1 cellular context compared by ENCODE assay signal in genomic region chr20:31484001-31484400, GRCh38.
TF ChIP-seq lines count a peak whose summit lies in the region.

No MANE protein-coding gene starts in this region.

TF ChIP-seq in K562, 482 proteins besides CTCF, POLR2A, EP300 and RAD21 (continues in another document):
- TF ChIP-seq NRF1 (conservative IDR thresholded peaks at IDR 0.05 in 1 of 2, IDR thresholded peaks at IDR 0.05 in 1 of 2) (peak; percentile 91 to 92), TEAD4 (IDR thresholded peaks at IDR 0.05; ENCODE audit: low read length) (no peak; the same call in 1 of the 2 replicates), TEAD4 (CRISPR knock-in tag; IDR thresholded peaks at IDR 0.05; ENCODE audit: borderline replicate concordance) (no peak), L3MBTL2 (IDR thresholded peaks at IDR 0.05) (peak; percentile 96), HMGN3 (IDR thresholded peaks at IDR 0.05; ENCODE audit: borderline replicate concordance, extremely low read depth, insufficient read length, low read depth, low read length) (no peak), ELF1 (tag; IDR thresholded peaks at IDR 0.05) (no peak), ZNF76 (CRISPR knock-in tag; IDR thresholded peaks at IDR 0.05; ENCODE audit: borderline replicate concordance) (no peak), RNF2 (IDR thresholded peaks at IDR 0.05) (no peak), ZNF280B (CRISPR knock-in tag; IDR thresholded peaks at IDR 0.05) (no peak), GATA2 (CRISPR knock-in tag; IDR thresholded peaks at IDR 0.05) (no peak), ZC3H8 (IDR thresholded peaks at IDR 0.05) (no peak), RBM39 (optimal IDR thresholded peaks at IDR 0.05; ENCODE audit: low read depth, low read length) (no peak), ZNF518B (CRISPR knock-in tag; IDR thresholded peaks at IDR 0.05) (no peak), PPARD (CRISPR knock-in tag; IDR thresholded peaks at IDR 0.05) (no peak), TFAM (CRISPR knock-in tag; conservative IDR thresholded peaks at IDR 0.05) (no peak), TAL1 (IDR thresholded peaks at IDR 0.05) (peak; percentile 29; the same call in 1 of the 2 replicates), CBFA2T3 (IDR thresholded peaks at IDR 0.05) (peak; percentile 46; the same call in 1 of the 2 replicates), PHB2 (IDR thresholded peaks at IDR 0.05; ENCODE audit: low read depth) (no peak), ZNF717 (CRISPR knock-in tag; IDR thresholded peaks at IDR 0.05) (no peak), HNRNPK (IDR thresholded peaks at IDR 0.05; ENCODE audit: low read depth, low read length, poor library complexity, severe bottlenecking) (no peak), UBTF (IDR thresholded peaks at IDR 0.05; ENCODE audit: borderline replicate concordance in 1 of 2, low read depth in 2 of 2, low read length in 2 of 2) (no peak), ZNF668 (CRISPR knock-in tag; IDR thresholded peaks at IDR 0.05) (no peak), STAG1 (CRISPR knock-in tag; IDR thresholded peaks at IDR 0.05; ENCODE audit: borderline replicate concordance) (no peak), MEIS2 (IDR thresholded peaks at IDR 0.05; ENCODE audit: partially characterized antibody) (peak; percentile 55), THRAP3 (IDR thresholded peaks at IDR 0.05; ENCODE audit: borderline replicate concordance) (no peak), NFE2L1 (tag; IDR thresholded peaks at IDR 0.05; ENCODE audit: borderline replicate concordance, low read depth) (no peak), ZNF785 (CRISPR knock-in tag; IDR thresholded peaks at IDR 0.05) (no peak), RBM14 (IDR thresholded peaks at IDR 0.05; ENCODE audit: borderline replicate concordance, insufficient read depth, low read depth, low read length) (no peak)
- TF ChIP-seq, protein P1, sequence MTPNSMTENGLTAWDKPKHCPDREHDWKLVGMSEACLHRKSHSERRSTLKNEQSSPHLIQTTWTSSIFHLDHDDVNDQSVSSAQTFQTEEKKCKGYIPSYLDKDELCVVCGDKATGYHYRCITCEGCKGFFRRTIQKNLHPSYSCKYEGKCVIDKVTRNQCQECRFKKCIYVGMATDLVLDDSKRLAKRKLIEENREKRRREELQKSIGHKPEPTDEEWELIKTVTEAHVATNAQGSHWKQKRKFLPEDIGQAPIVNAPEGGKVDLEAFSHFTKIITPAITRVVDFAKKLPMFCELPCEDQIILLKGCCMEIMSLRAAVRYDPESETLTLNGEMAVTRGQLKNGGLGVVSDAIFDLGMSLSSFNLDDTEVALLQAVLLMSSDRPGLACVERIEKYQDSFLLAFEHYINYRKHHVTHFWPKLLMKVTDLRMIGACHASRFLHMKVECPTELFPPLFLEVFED (CRISPR knock-in tag; conservative IDR thresholded peaks at IDR 0.05), result no peak
- TF ChIP-seq, protein P2, sequence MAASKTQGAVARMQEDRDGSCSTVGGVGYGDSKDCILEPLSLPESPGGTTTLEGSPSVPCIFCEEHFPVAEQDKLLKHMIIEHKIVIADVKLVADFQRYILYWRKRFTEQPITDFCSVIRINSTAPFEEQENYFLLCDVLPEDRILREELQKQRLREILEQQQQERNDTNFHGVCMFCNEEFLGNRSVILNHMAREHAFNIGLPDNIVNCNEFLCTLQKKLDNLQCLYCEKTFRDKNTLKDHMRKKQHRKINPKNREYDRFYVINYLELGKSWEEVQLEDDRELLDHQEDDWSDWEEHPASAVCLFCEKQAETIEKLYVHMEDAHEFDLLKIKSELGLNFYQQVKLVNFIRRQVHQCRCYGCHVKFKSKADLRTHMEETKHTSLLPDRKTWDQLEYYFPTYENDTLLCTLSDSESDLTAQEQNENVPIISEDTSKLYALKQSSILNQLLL (CRISPR knock-in tag; IDR thresholded peaks at IDR 0.05; ENCODE audit: borderline replicate concordance), result no peak
- TF ChIP-seq, protein P3, sequence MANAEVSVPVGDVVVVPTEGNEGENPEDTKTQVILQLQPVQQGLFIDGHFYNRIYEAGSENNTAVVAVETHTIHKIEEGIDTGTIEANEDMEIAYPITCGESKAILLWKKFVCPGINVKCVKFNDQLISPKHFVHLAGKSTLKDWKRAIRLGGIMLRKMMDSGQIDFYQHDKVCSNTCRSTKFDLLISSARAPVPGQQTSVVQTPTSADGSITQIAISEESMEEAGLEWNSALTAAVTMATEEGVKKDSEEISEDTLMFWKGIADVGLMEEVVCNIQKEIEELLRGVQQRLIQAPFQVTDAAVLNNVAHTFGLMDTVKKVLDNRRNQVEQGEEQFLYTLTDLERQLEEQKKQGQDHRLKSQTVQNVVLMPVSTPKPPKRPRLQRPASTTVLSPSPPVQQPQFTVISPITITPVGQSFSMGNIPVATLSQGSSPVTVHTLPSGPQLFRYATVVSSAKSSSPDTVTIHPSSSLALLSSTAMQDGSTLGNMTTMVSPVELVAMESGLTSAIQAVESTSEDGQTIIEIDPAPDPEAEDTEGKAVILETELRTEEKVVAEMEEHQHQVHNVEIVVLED (CRISPR knock-in tag; IDR thresholded peaks at IDR 0.05), result no peak
- TF ChIP-seq, protein P4, sequence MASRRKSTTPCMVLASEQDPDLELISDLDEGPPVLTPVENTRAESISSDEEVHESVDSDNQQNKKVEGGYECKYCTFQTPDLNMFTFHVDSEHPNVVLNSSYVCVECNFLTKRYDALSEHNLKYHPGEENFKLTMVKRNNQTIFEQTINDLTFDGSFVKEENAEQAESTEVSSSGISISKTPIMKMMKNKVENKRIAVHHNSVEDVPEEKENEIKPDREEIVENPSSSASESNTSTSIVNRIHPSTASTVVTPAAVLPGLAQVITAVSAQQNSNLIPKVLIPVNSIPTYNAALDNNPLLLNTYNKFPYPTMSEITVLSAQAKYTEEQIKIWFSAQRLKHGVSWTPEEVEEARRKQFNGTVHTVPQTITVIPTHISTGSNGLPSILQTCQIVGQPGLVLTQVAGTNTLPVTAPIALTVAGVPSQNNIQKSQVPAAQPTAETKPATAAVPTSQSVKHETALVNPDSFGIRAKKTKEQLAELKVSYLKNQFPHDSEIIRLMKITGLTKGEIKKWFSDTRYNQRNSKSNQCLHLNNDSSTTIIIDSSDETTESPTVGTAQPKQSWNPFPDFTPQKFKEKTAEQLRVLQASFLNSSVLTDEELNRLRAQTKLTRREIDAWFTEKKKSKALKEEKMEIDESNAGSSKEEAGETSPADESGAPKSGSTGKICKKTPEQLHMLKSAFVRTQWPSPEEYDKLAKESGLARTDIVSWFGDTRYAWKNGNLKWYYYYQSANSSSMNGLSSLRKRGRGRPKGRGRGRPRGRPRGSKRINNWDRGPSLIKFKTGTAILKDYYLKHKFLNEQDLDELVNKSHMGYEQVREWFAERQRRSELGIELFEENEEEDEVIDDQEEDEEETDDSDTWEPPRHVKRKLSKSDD (conservative IDR thresholded peaks at IDR 0.05; ENCODE audit: low read length), result no peak
- TF ChIP-seq, protein P5, sequence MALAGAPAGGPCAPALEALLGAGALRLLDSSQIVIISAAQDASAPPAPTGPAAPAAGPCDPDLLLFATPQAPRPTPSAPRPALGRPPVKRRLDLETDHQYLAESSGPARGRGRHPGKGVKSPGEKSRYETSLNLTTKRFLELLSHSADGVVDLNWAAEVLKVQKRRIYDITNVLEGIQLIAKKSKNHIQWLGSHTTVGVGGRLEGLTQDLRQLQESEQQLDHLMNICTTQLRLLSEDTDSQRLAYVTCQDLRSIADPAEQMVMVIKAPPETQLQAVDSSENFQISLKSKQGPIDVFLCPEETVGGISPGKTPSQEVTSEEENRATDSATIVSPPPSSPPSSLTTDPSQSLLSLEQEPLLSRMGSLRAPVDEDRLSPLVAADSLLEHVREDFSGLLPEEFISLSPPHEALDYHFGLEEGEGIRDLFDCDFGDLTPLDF (CRISPR knock-in tag; IDR thresholded peaks at IDR 0.05), result no peak
- TF ChIP-seq, protein P6, sequence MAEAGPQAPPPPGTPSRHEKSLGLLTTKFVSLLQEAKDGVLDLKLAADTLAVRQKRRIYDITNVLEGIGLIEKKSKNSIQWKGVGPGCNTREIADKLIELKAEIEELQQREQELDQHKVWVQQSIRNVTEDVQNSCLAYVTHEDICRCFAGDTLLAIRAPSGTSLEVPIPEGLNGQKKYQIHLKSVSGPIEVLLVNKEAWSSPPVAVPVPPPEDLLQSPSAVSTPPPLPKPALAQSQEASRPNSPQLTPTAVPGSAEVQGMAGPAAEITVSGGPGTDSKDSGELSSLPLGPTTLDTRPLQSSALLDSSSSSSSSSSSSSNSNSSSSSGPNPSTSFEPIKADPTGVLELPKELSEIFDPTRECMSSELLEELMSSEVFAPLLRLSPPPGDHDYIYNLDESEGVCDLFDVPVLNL (CRISPR knock-in tag; IDR thresholded peaks at IDR 0.05; ENCODE audit: low read depth), result no peak
- TF ChIP-seq, protein P7, sequence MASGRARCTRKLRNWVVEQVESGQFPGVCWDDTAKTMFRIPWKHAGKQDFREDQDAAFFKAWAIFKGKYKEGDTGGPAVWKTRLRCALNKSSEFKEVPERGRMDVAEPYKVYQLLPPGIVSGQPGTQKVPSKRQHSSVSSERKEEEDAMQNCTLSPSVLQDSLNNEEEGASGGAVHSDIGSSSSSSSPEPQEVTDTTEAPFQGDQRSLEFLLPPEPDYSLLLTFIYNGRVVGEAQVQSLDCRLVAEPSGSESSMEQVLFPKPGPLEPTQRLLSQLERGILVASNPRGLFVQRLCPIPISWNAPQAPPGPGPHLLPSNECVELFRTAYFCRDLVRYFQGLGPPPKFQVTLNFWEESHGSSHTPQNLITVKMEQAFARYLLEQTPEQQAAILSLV (tag; IDR thresholded peaks at IDR 0.05), result no peak
- TF ChIP-seq, protein P8, sequence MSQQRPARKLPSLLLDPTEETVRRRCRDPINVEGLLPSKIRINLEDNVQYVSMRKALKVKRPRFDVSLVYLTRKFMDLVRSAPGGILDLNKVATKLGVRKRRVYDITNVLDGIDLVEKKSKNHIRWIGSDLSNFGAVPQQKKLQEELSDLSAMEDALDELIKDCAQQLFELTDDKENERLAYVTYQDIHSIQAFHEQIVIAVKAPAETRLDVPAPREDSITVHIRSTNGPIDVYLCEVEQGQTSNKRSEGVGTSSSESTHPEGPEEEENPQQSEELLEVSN (IDR thresholded peaks at IDR 0.05; ENCODE audit: borderline replicate concordance in 1 of 2, extremely low read depth in 1 of 2, insufficient read depth in 1 of 2, insufficient read length in 1 of 2, low read depth in 1 of 2, low read length in 1 of 2, poor library complexity in 1 of 2, severe bottlenecking in 1 of 2), result peak; percentile 78 to 85
